Comparison of ENCODE assay signal across 26 cellular contexts in the genomic region with DNA sequence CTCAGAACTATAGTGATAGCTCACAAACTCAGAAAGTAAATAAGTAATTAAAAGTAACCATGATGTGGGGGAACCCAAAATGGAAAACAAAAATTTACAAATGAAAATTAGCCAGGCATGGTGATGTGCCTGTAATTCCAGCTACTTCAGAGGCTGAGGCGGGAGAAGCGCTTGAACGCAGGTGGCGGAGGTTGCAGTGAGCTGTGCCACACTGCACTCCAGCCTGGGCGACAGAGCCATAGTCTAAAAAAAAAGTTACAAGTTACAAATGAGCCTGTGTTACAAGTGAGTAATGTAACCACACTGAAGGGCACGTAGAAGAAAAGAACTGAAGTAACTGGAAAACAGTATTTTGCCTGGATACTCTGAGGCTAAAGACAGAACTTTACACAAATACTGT. TPM values are rescaled to one million over a fixed set of nuclear protein-coding genes. Genes with fewer than 3 reads are reported as not detected.
A peak's percentile ranks its signal among the peaks of the same experiment; 100 is the strongest.
DNase-seq lines count a peak whose midpoint lies in the region; ATAC-seq, FAIRE-seq and TF ChIP-seq lines count a peak whose summit lies in the region.
"Had no signal": no experiment of that assay in that cellular context is flagged by ENCODE, and none has a peak within 500 bp of the region (broad histone marks: within the 10 kb centered on the region; RNA-seq: fewer than 3 reads in every experiment).

No MANE protein-coding gene starts in this region.

- H3K79me2 ChIP-seq in HepG2 (ENCODE audit: insufficient read depth, low read length) = peaks cover 54% of the 10 kb centered on the region

- ATAC-seq in HepG2 (no peak), right lobe of liver (no peak), HG02884 (IDR thresholded peaks at IDR 0.05; ENCODE audit: unreplicated experiment) (no peak)
- ATAC-seq: Right ventricle myocardium inferior had no signal

- H3K27ac ChIP-seq in HepG2 (ENCODE audit: extremely low read length, insufficient read depth, low read length) (no peak overlapping the region), right lobe of liver (no peak overlapping the region), SK-N-MC (peak overlapping the region; percentile 46; the same call in 1 of the 2 replicates), testis (peak overlapping the region; percentile 26 to 37)
- H3K27ac ChIP-seq: BLaER1, SJCRH30 had no signal

- H4K20me1 ChIP-seq in HepG2 (ENCODE audit: insufficient read depth, low read length) = peaks cover 20% of the 10 kb centered on the region

- no peaks in the 10 kb centered on the region for H3K27me3 ChIP-seq in HepG2 (ENCODE audit: control insufficient read depth in 1 of 2, insufficient read depth in 2 of 2, low read length in 2 of 2)
- H3K27me3 ChIP-seq in right lobe of liver = no peaks in the 10 kb centered on the region
- no peaks in the 10 kb centered on the region for H3K27me3 ChIP-seq in testis
- H3K27me3 ChIP-seq: BLaER1, SJCRH30 had no signal

- H3K36me3 ChIP-seq in HepG2 (replicated peaks in 1 of 2; ENCODE audit: control insufficient read depth in 1 of 2, insufficient read depth in 2 of 2, low read length in 2 of 2) (peaks cover 18 to 40% of the 10 kb centered on the region in 2 experiments), right lobe of liver (peaks cover 0 to 17% (median 2%) of the 10 kb centered on the region in 4 donors), SK-N-MC (ENCODE audit: insufficient read depth, low read length) (peaks cover 27% of the 10 kb centered on the region; the same call in 1 of the 2 replicates), testis (ENCODE audit: low read depth, missing control alignments) (no peaks in the 10 kb centered on the region)

- TF ChIP-seq CTCF in HepG2 (CRISPR knock-in tag; IDR thresholded peaks at IDR 0.05) (no peak), right lobe of liver (IDR thresholded peaks at IDR 0.05) (no peak), astrocyte of the spinal cord (IDR thresholded peaks at IDR 0.05; ENCODE audit: low read depth, low read length) (no peak), testis (IDR thresholded peaks at IDR 0.05) (no peak)

- H3K4me1 Mint-ChIP-seq in activated naive CD4-positive, alpha-beta T cell treated with anti-CD3 and anti-CD28 coated beads for 36 hours (ENCODE audit: low read depth) = peaks cover 68% of the 10 kb centered on the region

- no peaks in the 10 kb centered on the region for H3K9me3 ChIP-seq in HepG2 (ENCODE audit: low read length)
- no peaks in the 10 kb centered on the region for H3K9me3 ChIP-seq in right lobe of liver
- no peaks in the 10 kb centered on the region for H3K9me3 ChIP-seq in SK-N-MC (ENCODE audit: low read depth, low read length)
- no peaks in the 10 kb centered on the region for H3K9me3 ChIP-seq in testis
- H3K9me3 ChIP-seq: BLaER1, HAP-1, SJCRH30 had no signal

- TSS peak; percentile 9 for BruUV-seq in HepG2 (replicated peaks; lab: Mats Ljungman, UMichigan)

- no peak overlapping the region for H3K4me2 ChIP-seq in HepG2 (ENCODE audit: low read depth, low read length)
- H3K4me2 ChIP-seq: BLaER1 had no signal

- H3K27me3 Mint-ChIP-seq in activated naive CD4-positive, alpha-beta T cell treated with anti-CD3 and anti-CD28 coated beads for 36 hours (ENCODE audit: low read depth) = no peaks in the 10 kb centered on the region
- H3K27me3 Mint-ChIP-seq: CD4-positive, CD25-positive, alpha-beta regulatory T cell had no signal

- H3K27ac Mint-ChIP-seq in activated naive CD4-positive, alpha-beta T cell treated with anti-CD3 and anti-CD28 coated beads for 36 hours = no peak overlapping the region
- H3K27ac Mint-ChIP-seq: HFFc6 had no signal

- no peak overlapping the region for H3K9ac ChIP-seq in HepG2 (ENCODE audit: insufficient read depth, low read depth, low read length)
- no peak overlapping the region for H3K9ac ChIP-seq in SK-N-MC (ENCODE audit: insufficient read length)
- H3K9ac ChIP-seq: BLaER1 had no signal

- H3K4me1 ChIP-seq in HepG2 (ENCODE audit: insufficient read depth, low read length) (peaks cover 22% of the 10 kb centered on the region), right lobe of liver (peaks cover 0 to 16% (median 5%) of the 10 kb centered on the region in 4 donors), testis (peaks cover 32% of the 10 kb centered on the region)
- H3K4me1 ChIP-seq: HAP-1, SJCRH30 had no signal

- 96% methylated on average over 6 of the region's 6 CpGs for WGBS in HepG2 (ENCODE audit: low lambda C conversion rate)
- 88% methylated on average over 6 of the region's 6 CpGs for WGBS in right lobe of liver (ENCODE audit: insufficient coverage, low coverage, low lambda C conversion rate, missing lambda C conversion rate)
- 48 to 73% methylated on average over 6 of the region's 6 CpGs for WGBS in testis, 2 donors

- TF ChIP-seq EP300 in HepG2 (IDR thresholded peaks at IDR 0.05; ENCODE audit: low read depth in 2 of 2, low read length in 2 of 2) = no peak
- no peak for TF ChIP-seq EP300 in HepG2 (CRISPR knock-in tag; IDR thresholded peaks at IDR 0.05; ENCODE audit: borderline replicate concordance)

- CTCF ChIA-PET in HepG2 (lab: Yijun Ruan, JAX; ENCODE audit: low intra/inter-chr PET ratio, low total read pairs) = no interaction called here
- CTCF ChIA-PET in activated naive CD4-positive, alpha-beta T cell treated with anti-CD3 and anti-CD28 coated beads for 36 hours (lab: Charles Lee) = interaction anchor here (1.0 kb wide), 1 partner anchor 11 kb away, joined by 4 read pairs; the partner anchor contains the start of gene EXOSC7

- TF ChIP-seq RAD21 in HepG2 (CRISPR knock-in tag; IDR thresholded peaks at IDR 0.05) = no peak

- no peak overlapping the region for H3K4me3 Mint-ChIP-seq in activated naive CD4-positive, alpha-beta T cell treated with anti-CD3 and anti-CD28 coated beads for 36 hours
- H3K4me3 Mint-ChIP-seq: CD4-positive, CD25-positive, alpha-beta regulatory T cell; HFFc6 had no signal

- FAIRE-seq in HepG2 (lab: Jason Lieb, UNC) = no peak
- FAIRE-seq: D721Med had no signal

- DNase-seq in HepG2 (ENCODE audit: low spot score) (no peak), right lobe of liver (no peak), SK-N-MC (ENCODE audit: low read depth, low spot score) (no peak), astrocyte of the spinal cord (ENCODE audit: low read depth, low spot score) (peak; percentile 1), testis (peak; percentile 63), DMS 273 treated with DMSO at 0.1 percent for 48 hours (lab: John Stamatoyannopoulos, UW) (no peak)
- DNase-seq in activated naive CD4-positive, alpha-beta T cell treated with anti-CD3 and anti-CD28 coated beads for 36 hours = no peak
- DNase-seq: DMS53; GOT3; HFFc6; NCI-H2029; NCI-H446 treated with DMSO at 0.1 percent for 48 hours; NCI-H526; NCI-H82; NK-92 treated with Interleukin-12 subunit alpha and Interleukin-12 subunit beta, amount 100 ng/mL, for 24 hours; SJCRH30 had no signal

- no peak overlapping the region for H3K4me3 ChIP-seq in HepG2 (replicated peaks in 1 of 3; ENCODE audit: insufficient read depth in 1 of 3, low read depth in 2 of 3, low read length in 3 of 3)
- H3K4me3 ChIP-seq in right lobe of liver = no peak overlapping the region
- no peak overlapping the region for H3K4me3 ChIP-seq in SK-N-MC
- H3K4me3 ChIP-seq in astrocyte of the spinal cord (ENCODE audit: low read depth, low read length) = no peak overlapping the region
- H3K4me3 ChIP-seq in testis = no peak overlapping the region
- H3K4me3 ChIP-seq: BLaER1, HAP-1, SJCRH30 had no signal

- in situ Hi-C loops in HepG2 (cut with HindIII; ENCODE audit: extremely low pct_ligation_motif_present, low pct_unique_long_range_greater_than_20kb) = no loop called here
- in situ Hi-C loops in astrocyte of the spinal cord (cut with HindIII; ENCODE audit: low sequenced_read_pairs) = no loop called here

- intact Hi-C loops in HepG2 (cut with micrococcal nuclease; ENCODE audit: unreplicated experiment) (no loop called here), right lobe of liver (cut with DNase I) (no loop called here), testis (cut with DNase I; ENCODE audit: low total_unique reads) (no loop called here)
- intact Hi-C loops in activated naive CD4-positive, alpha-beta T cell treated with anti-CD3 and anti-CD28 coated beads for 36 hours (cut with micrococcal nuclease) = no loop called here

- POLR2A ChIA-PET in HepG2 (lab: Yijun Ruan, JAX) = interaction anchor here (1.7 kb wide), 1 partner anchor 11 kb away, joined by 8 read pairs; the partner anchor contains the start of genes EXOSC7 and ZDHHC3

- no peak for TF ChIP-seq POLR2A in HepG2 (IDR thresholded peaks at IDR 0.05; ENCODE audit: insufficient read depth in 1 of 2, low read depth in 2 of 2, low read length in 2 of 2)
- TF ChIP-seq POLR2A in right lobe of liver (IDR thresholded peaks at IDR 0.05) = no peak
- TF ChIP-seq POLR2A in testis (IDR thresholded peaks at IDR 0.05) = no peak

- no peaks in the 10 kb centered on the region for H3K9me3 Mint-ChIP-seq in activated naive CD4-positive, alpha-beta T cell treated with anti-CD3 and anti-CD28 coated beads for 36 hours
- H3K9me3 Mint-ChIP-seq: CD4-positive, CD25-positive, alpha-beta regulatory T cell; HFFc6 had no signal

- H3K36me3 Mint-ChIP-seq in activated naive CD4-positive, alpha-beta T cell treated with anti-CD3 and anti-CD28 coated beads for 36 hours (ENCODE audit: low read depth) = peaks cover 28% of the 10 kb centered on the region

- H2AFZ ChIP-seq in HepG2 (ENCODE audit: low read length) = no peak overlapping the region

RNA-seq across cellular contexts. Expression of gene EXOSC7, which starts 11.3 kb away (rescaled TPM):
- total RNA-seq in HepG2 (2016; rRNA removed; fragmentation: Illumina TruSeq; extraction: Trizol) = 74.7 and 81.9 TPM in 2 replicates
- 14.7 and 18.3 TPM in 2 replicates for total RNA-seq in HepG2 (2016; cell fraction: cytosol; rRNA removed; fragmentation: Illumina TruSeq; extraction: Trizol; ENCODE audit: low read depth)
- 74.4 and 92.0 TPM in 2 replicates for total RNA-seq in HepG2 (2016; cell fraction: insoluble cytoplasmic fraction; rRNA removed; fragmentation: Illumina TruSeq; extraction: Trizol)
- total RNA-seq in HepG2 (2016; cell fraction: membrane; rRNA removed; fragmentation: Illumina TruSeq; extraction: Trizol) = 20.2 and 24.8 TPM in 2 replicates
- 45.8 and 52.9 TPM in 2 replicates for total RNA-seq in HepG2 (2016; cell fraction: nucleus; rRNA removed; fragmentation: Illumina TruSeq; extraction: Trizol)
- 56.8 and 68.3 TPM in 2 replicates for polyA plus RNA-seq in HepG2 (2011; rRNA removed)
- 69.7 and 74.0 TPM in 2 replicates for polyA plus RNA-seq in HepG2 (2011; cell fraction: cytosol; rRNA removed)
- 30.3 and 40.7 TPM in 2 replicates for polyA plus RNA-seq in HepG2 (2011; cell fraction: nucleus; rRNA removed)
- 56.8 and 61.8 TPM in 2 replicates for polyA plus RNA-seq in HepG2 (2012)
- 12.5 and 13.4 TPM in 2 replicates for polyA plus RNA-seq in HepG2 (2016; cell fraction: cytosol; fragmentation: Illumina TruSeq; extraction: Trizol; ENCODE audit: low read depth)
- polyA plus RNA-seq in HepG2 (2016; cell fraction: insoluble cytoplasmic fraction; fragmentation: Illumina TruSeq; extraction: Trizol; ENCODE audit: low read depth) = 79.1 and 90.4 TPM in 2 replicates
- 14.3 and 15.5 TPM in 2 replicates for polyA plus RNA-seq in HepG2 (2016; cell fraction: membrane; fragmentation: Illumina TruSeq; extraction: Trizol; ENCODE audit: low read depth)
- polyA plus RNA-seq in HepG2 (2016; cell fraction: nucleus; fragmentation: Illumina TruSeq; extraction: Trizol; ENCODE audit: insufficient read depth, low read depth) = 55.0 and 61.2 TPM in 2 replicates
- polyA minus RNA-seq in HepG2 (2011; rRNA and poly(A)+ RNA removed; ENCODE audit: low replicate concordance) = 54.6 and 79.4 TPM in 2 replicates
- 14.5 and 18.1 TPM in 2 replicates for polyA minus RNA-seq in HepG2 (2011; cell fraction: cytosol; rRNA and poly(A)+ RNA removed)
- 56.4 and 58.9 TPM in 2 replicates for polyA minus RNA-seq in HepG2 (2011; cell fraction: nucleus; rRNA and poly(A)+ RNA removed)
- 10 to 100 TPM; 15.1 to 25.7 (median 15.9) TPM for total RNA-seq in right lobe of liver
- total RNA-seq in testis = 10 to 100 TPM; 66.3 to 71.5 TPM
- 63.3 TPM for polyA plus RNA-seq in testis (ENCODE audit: insufficient read depth, low read depth, low replicate concordance)
- 10 to 100 TPM; 61.4 to 64.7 TPM for total RNA-seq in activated naive CD4-positive, alpha-beta T cell treated with anti-CD3 and anti-CD28 coated beads for 36 hours

RNA-seq across cellular contexts. Expression of gene ZDHHC3, which starts 11.3 kb away (rescaled TPM):
- total RNA-seq in HepG2 (2016; rRNA removed; fragmentation: Illumina TruSeq; extraction: Trizol) (40.8 and 44.1 TPM in 2 replicates), right lobe of liver (10 to 100 TPM; 27.5 to 36.7 (median 32.0) TPM), testis (100 to 1,000 TPM; 122 to 164 TPM)
- 44.6 and 63.4 TPM in 2 replicates for total RNA-seq in HepG2 (2016; cell fraction: cytosol; rRNA removed; fragmentation: Illumina TruSeq; extraction: Trizol; ENCODE audit: low read depth)
- total RNA-seq in HepG2 (2016; cell fraction: insoluble cytoplasmic fraction; rRNA removed; fragmentation: Illumina TruSeq; extraction: Trizol) = 38.9 TPM in 2 replicates
- total RNA-seq in HepG2 (2016; cell fraction: membrane; rRNA removed; fragmentation: Illumina TruSeq; extraction: Trizol) = 88.8 and 95.5 TPM in 2 replicates
- total RNA-seq in HepG2 (2016; cell fraction: nucleus; rRNA removed; fragmentation: Illumina TruSeq; extraction: Trizol) = 32.2 and 35.0 TPM in 2 replicates
- polyA plus RNA-seq in HepG2 (2011; rRNA removed) (63.2 and 65.7 TPM in 2 replicates), testis (ENCODE audit: insufficient read depth, low read depth, low replicate concordance) (248 TPM)
- 63.4 and 70.0 TPM in 2 replicates for polyA plus RNA-seq in HepG2 (2011; cell fraction: cytosol; rRNA removed)
- 49.3 and 50.0 TPM in 2 replicates for polyA plus RNA-seq in HepG2 (2011; cell fraction: nucleus; rRNA removed)
- polyA plus RNA-seq in HepG2 (2012) = 27.7 and 34.2 TPM in 2 replicates
- 66.7 and 83.5 TPM in 2 replicates for polyA plus RNA-seq in HepG2 (2016; cell fraction: cytosol; fragmentation: Illumina TruSeq; extraction: Trizol; ENCODE audit: low read depth)
- polyA plus RNA-seq in HepG2 (2016; cell fraction: insoluble cytoplasmic fraction; fragmentation: Illumina TruSeq; extraction: Trizol; ENCODE audit: low read depth) = 39.8 and 49.2 TPM in 2 replicates
- 86.9 and 101 TPM in 2 replicates for polyA plus RNA-seq in HepG2 (2016; cell fraction: membrane; fragmentation: Illumina TruSeq; extraction: Trizol; ENCODE audit: low read depth)
- polyA plus RNA-seq in HepG2 (2016; cell fraction: nucleus; fragmentation: Illumina TruSeq; extraction: Trizol; ENCODE audit: insufficient read depth, low read depth) = 44.4 and 49.2 TPM in 2 replicates
- polyA minus RNA-seq in HepG2 (2011; rRNA and poly(A)+ RNA removed; ENCODE audit: low replicate concordance) = 311 and 530 TPM in 2 replicates
- 26.9 and 42.4 TPM in 2 replicates for polyA minus RNA-seq in HepG2 (2011; cell fraction: cytosol; rRNA and poly(A)+ RNA removed)
- polyA minus RNA-seq in HepG2 (2011; cell fraction: nucleus; rRNA and poly(A)+ RNA removed) = 59.6 and 61.3 TPM in 2 replicates
- 10 to 100 TPM; 29.5 to 31.0 TPM for total RNA-seq in activated naive CD4-positive, alpha-beta T cell treated with anti-CD3 and anti-CD28 coated beads for 36 hours

RNA-seq across cellular contexts. Expression of gene CLEC3B, which starts 38.8 kb away (rescaled TPM):
- total RNA-seq in HepG2 (2016; rRNA removed; fragmentation: Illumina TruSeq; extraction: Trizol) (not detected in 2 replicates), right lobe of liver (10 to 100 TPM; 14.4 to 22.1 (median 19.6) TPM), testis (10 to 100 TPM; 86.6 to 88.8 TPM)
- not detected in 2 replicates for total RNA-seq in HepG2 (2016; cell fraction: cytosol; rRNA removed; fragmentation: Illumina TruSeq; extraction: Trizol; ENCODE audit: low read depth)
- not detected in 2 replicates for total RNA-seq in HepG2 (2016; cell fraction: insoluble cytoplasmic fraction; rRNA removed; fragmentation: Illumina TruSeq; extraction: Trizol)
- not detected in 2 replicates for total RNA-seq in HepG2 (2016; cell fraction: membrane; rRNA removed; fragmentation: Illumina TruSeq; extraction: Trizol)
- total RNA-seq in HepG2 (2016; cell fraction: nucleus; rRNA removed; fragmentation: Illumina TruSeq; extraction: Trizol) = not detected in 2 replicates
- polyA plus RNA-seq in HepG2 (2011; rRNA removed) (0.07 and 0.10 TPM in 2 replicates), testis (ENCODE audit: insufficient read depth, low read depth, low replicate concordance) (198 TPM)
- not detected in 2 replicates for polyA plus RNA-seq in HepG2 (2011; cell fraction: cytosol; rRNA removed)
- 0.39 and 0.47 TPM in 2 replicates for polyA plus RNA-seq in HepG2 (2011; cell fraction: nucleus; rRNA removed)
- 0.24 TPM in 1 of 2 replicates, not detected in the other for polyA plus RNA-seq in HepG2 (2012)
- not detected in 2 replicates for polyA plus RNA-seq in HepG2 (2016; cell fraction: cytosol; fragmentation: Illumina TruSeq; extraction: Trizol; ENCODE audit: low read depth)
- not detected in 2 replicates for polyA plus RNA-seq in HepG2 (2016; cell fraction: insoluble cytoplasmic fraction; fragmentation: Illumina TruSeq; extraction: Trizol; ENCODE audit: low read depth)
- polyA plus RNA-seq in HepG2 (2016; cell fraction: membrane; fragmentation: Illumina TruSeq; extraction: Trizol; ENCODE audit: low read depth) = not detected in 2 replicates
- polyA plus RNA-seq in HepG2 (2016; cell fraction: nucleus; fragmentation: Illumina TruSeq; extraction: Trizol; ENCODE audit: insufficient read depth, low read depth) = 0.77 TPM in 1 of 2 replicates, not detected in the other
- polyA minus RNA-seq in HepG2 (2011; rRNA and poly(A)+ RNA removed; ENCODE audit: low replicate concordance) = 0.37 TPM in 1 of 2 replicates, not detected in the other
- polyA minus RNA-seq in HepG2 (2011; cell fraction: cytosol; rRNA and poly(A)+ RNA removed) = not detected in 2 replicates
- polyA minus RNA-seq in HepG2 (2011; cell fraction: nucleus; rRNA and poly(A)+ RNA removed) = 0.77 TPM in 1 of 2 replicates, not detected in the other
- total RNA-seq in activated naive CD4-positive, alpha-beta T cell treated with anti-CD3 and anti-CD28 coated beads for 36 hours = not detected
- total RNA-seq: A172, Daoy, G401, HT-29, SJCRH30 had no signal

Comparison
In these comparisons a context has a peak if more than half of its experiments do, and no peak if none do; other contexts are left out.
1. RNA of gene CLEC3B, which starts 38.8 kb away (total RNA-seq): 86.6 to 88.8 TPM in testis and 14.4 to 22.1 TPM in right lobe of liver; not detected in activated naive CD4-positive, alpha-beta T cell treated with anti-CD3 and anti-CD28 coated beads for 36 hours and not detected in HepG2; every median in the first group is over 10 times any median in the second.
2. DNase-seq: peak in astrocyte of the spinal cord (single experiment) and testis (single experiment); none in HepG2 (single experiment), right lobe of liver (0 of 3), SK-N-MC (single experiment), activated naive CD4-positive, alpha-beta T cell treated with anti-CD3 and anti-CD28 coated beads for 36 hours (single experiment) and DMS 273 treated with DMSO at 0.1 percent for 48 hours (single experiment).
3. H3K27ac ChIP-seq: peak in SK-N-MC (single experiment) and testis (2 of 2); none in HepG2 (single experiment) and right lobe of liver (0 of 3).